10 cellular contexts compared by ENCODE assay signal in genomic region chr16:88464447-88465318, GRCh38. TPM values are rescaled to one million over a fixed set of nuclear protein-coding genes. Genes with fewer than 3 reads are reported as not detected.
DNase-seq lines count a peak whose midpoint lies in the region; ATAC-seq and TF ChIP-seq lines count a peak whose summit lies in the region.
"Had no signal": no experiment of that assay in that cellular context is flagged by ENCODE, and none has a peak within 500 bp of the region (broad histone marks: within the 10 kb centered on the region; RNA-seq: fewer than 3 reads in every experiment).

No MANE protein-coding gene starts in this region.

- no peak for TF ChIP-seq CTCF in GM13977 (IDR thresholded peaks at IDR 0.05; ENCODE audit: extremely low read depth, insufficient read depth, missing control alignments)

- H3K27ac Mint-ChIP-seq in central memory CD8-positive, alpha-beta T cell (ENCODE audit: low read depth) = peak overlapping the region; percentile 49
- H3K27ac Mint-ChIP-seq: activated CD8-positive, alpha-beta T cell treated with anti-CD3 and anti-CD28 coated beads for 36 hours; activated naive CD8-positive, alpha-beta T cell had no signal

- DNase-seq in GM13977 (ENCODE audit: low spot score) (peak; percentile 70), MV-4-11 (lab: John Stamatoyannopoulos, UW) (peak; percentile 84), posterior vena cava (ENCODE audit: low spot score) (peak; percentile 89), NCI-H2029 treated with DMSO at 0.1 percent for 48 hours (lab: John Stamatoyannopoulos, UW) (no peak), caudate nucleus (lab: John Stamatoyannopoulos, UW) (no peak)
- DNase-seq in central memory CD8-positive, alpha-beta T cell (ENCODE audit: low spot score in 2 of 2) = no peak
- DNase-seq in activated effector memory CD4-positive, alpha-beta T cell treated with anti-CD3 and anti-CD28 coated beads, Interleukin-2, amount 50 U/mL, for 16 hours = no peak
- DNase-seq: activated CD8-positive, alpha-beta T cell treated with anti-CD3 and anti-CD28 coated beads for 36 hours had no signal

- H3K4me1 Mint-ChIP-seq in central memory CD8-positive, alpha-beta T cell = peaks cover 57% of the 10 kb centered on the region

- ATAC-seq in central memory CD8-positive, alpha-beta T cell (replicated peaks; ENCODE audit: extremely low read depth, poor library complexity, severe bottlenecking) = no peak
- ATAC-seq in GM18520 (IDR thresholded peaks at IDR 0.05; ENCODE audit: unreplicated experiment) = no peak
- ATAC-seq: activated CD8-positive, alpha-beta T cell treated with anti-CD3 and anti-CD28 coated beads for 36 hours had no signal

- peaks cover 38% of the 10 kb centered on the region for H3K36me3 Mint-ChIP-seq in central memory CD8-positive, alpha-beta T cell (ENCODE audit: insufficient read depth)
- H3K36me3 Mint-ChIP-seq: activated naive CD8-positive, alpha-beta T cell had no signal

- in situ Hi-C loops in GM13977 (cut with MboI; ENCODE audit: low pct_unique_long_range_greater_than_20kb, low sequenced_read_pairs, unreplicated experiment) = no loop called here

- no peaks in the 10 kb centered on the region for H3K9me3 Mint-ChIP-seq in central memory CD8-positive, alpha-beta T cell
- H3K9me3 Mint-ChIP-seq: activated CD8-positive, alpha-beta T cell treated with anti-CD3 and anti-CD28 coated beads for 36 hours had no signal

- intact Hi-C loops in posterior vena cava (cut with DNase I) = no loop called here

- H3K4me3 Mint-ChIP-seq in central memory CD8-positive, alpha-beta T cell = no peak overlapping the region
- H3K4me3 Mint-ChIP-seq: activated CD8-positive, alpha-beta T cell treated with anti-CD3 and anti-CD28 coated beads for 36 hours; activated naive CD8-positive, alpha-beta T cell had no signal

- H3K27ac ChIP-seq in caudate nucleus (ENCODE audit: low read depth, low read length) = no peak overlapping the region

- H3K27me3 Mint-ChIP-seq in central memory CD8-positive, alpha-beta T cell = no peaks in the 10 kb centered on the region
- H3K27me3 Mint-ChIP-seq: activated CD8-positive, alpha-beta T cell treated with anti-CD3 and anti-CD28 coated beads for 36 hours; activated naive CD8-positive, alpha-beta T cell had no signal

RNA-seq across cellular contexts. Expression of gene ZFPM1, which starts 11.6 kb away (rescaled TPM):
- 1 to 10 TPM; 4.0 to 4.3 TPM for total RNA-seq in posterior vena cava

Comparison
In these comparisons a context has a peak if more than half of its experiments do, and no peak if none do; other contexts are left out.
1. DNase-seq: peak in GM13977 (single experiment), MV-4-11 (single experiment) and posterior vena cava (single experiment); none in central memory CD8-positive, alpha-beta T cell (0 of 2), NCI-H2029 treated with DMSO at 0.1 percent for 48 hours (single experiment), caudate nucleus (0 of 61) and activated effector memory CD4-positive, alpha-beta T cell treated with anti-CD3 and anti-CD28 coated beads, Interleukin-2, amount 50 U/mL, for 16 hours (single experiment).